Comparison of ENCODE assay signal across 8 cellular contexts in the genomic region with DNA sequence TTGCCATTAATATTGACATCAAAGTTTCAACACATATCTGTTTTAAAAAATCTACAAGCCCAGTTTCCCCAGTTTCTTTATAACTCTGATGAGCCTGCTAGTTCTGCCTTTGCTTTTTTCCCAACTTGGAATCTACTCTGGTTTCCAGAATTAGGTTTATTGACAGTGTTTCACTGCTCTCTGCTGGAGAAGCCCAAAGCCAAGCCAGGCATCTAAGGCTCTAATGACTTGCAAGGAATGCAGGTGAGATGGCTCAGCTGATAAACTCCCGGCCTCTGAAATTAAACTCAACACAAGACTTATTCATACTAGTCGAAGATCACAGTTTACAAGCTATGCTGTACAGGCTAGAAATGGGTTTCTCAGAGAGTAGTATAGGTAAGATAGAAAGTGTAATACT. TPM values are rescaled to one million over a fixed set of nuclear protein-coding genes. Genes with fewer than 3 reads are reported as not detected.
A peak's percentile ranks its signal among the peaks of the same experiment; 100 is the strongest.
DNase-seq lines count a peak whose midpoint lies in the region; ATAC-seq and TF ChIP-seq lines count a peak whose summit lies in the region.
"Had no signal": no experiment of that assay in that cellular context is flagged by ENCODE, and none has a peak within 500 bp of the region (broad histone marks: within the 10 kb centered on the region; RNA-seq: fewer than 3 reads in every experiment).

No MANE protein-coding gene starts in this region.

- no peak overlapping the region for H3K27ac Mint-ChIP-seq in stimulated activated naive B cell treated with anti-CD40 and anti-IgM and Interleukin-4, amounts not matched to agents 10 μg/mL and 1 μg/mL and 100 μg/mL, for 72 hours

- H3K9me3 Mint-ChIP-seq in stimulated activated naive B cell treated with anti-CD40 and anti-IgM and Interleukin-4, amounts not matched to agents 10 μg/mL and 1 μg/mL and 100 μg/mL, for 72 hours: no peaks in the 10 kb centered on the region

- no peak overlapping the region for H3K4me2 ChIP-seq in fibroblast of lung (ENCODE audit: extremely low read depth, insufficient read depth, low read length)

- H3K9ac ChIP-seq in fibroblast of lung (ENCODE audit: insufficient read depth, low read length): no peak overlapping the region

- H3K4me3 Mint-ChIP-seq in stimulated activated naive B cell treated with anti-CD40 and anti-IgM and Interleukin-4, amounts not matched to agents 10 μg/mL and 1 μg/mL and 100 μg/mL, for 72 hours: no peak overlapping the region

- peaks cover 59% of the 10 kb centered on the region for H3K79me2 ChIP-seq in fibroblast of lung (ENCODE audit: control insufficient read depth, insufficient read depth, low read length)

- no peaks in the 10 kb centered on the region for H3K27me3 ChIP-seq in RWPE2 (ENCODE audit: insufficient read depth, poor library complexity, severe bottlenecking)
- H3K27me3 ChIP-seq in fibroblast of lung (ENCODE audit: control insufficient read depth, insufficient read depth, low read length): no peaks in the 10 kb centered on the region

- H3K4me1 Mint-ChIP-seq in stimulated activated naive B cell treated with anti-CD40 and anti-IgM and Interleukin-4, amounts not matched to agents 10 μg/mL and 1 μg/mL and 100 μg/mL, for 72 hours: peaks cover 16 to 24% of the 10 kb centered on the region in 2 donors

- peaks cover 29 to 30% of the 10 kb centered on the region in 2 donors for H3K27me3 Mint-ChIP-seq in stimulated activated naive B cell treated with anti-CD40 and anti-IgM and Interleukin-4, amounts not matched to agents 10 μg/mL and 1 μg/mL and 100 μg/mL, for 72 hours

- peaks cover 76% of the 10 kb centered on the region for H3K4me1 ChIP-seq in RWPE2 (ENCODE audit: insufficient read depth, poor library complexity, severe bottlenecking)
- peaks cover 30% of the 10 kb centered on the region for H3K4me1 ChIP-seq in fibroblast of lung (ENCODE audit: control insufficient read depth, extremely low read depth, insufficient read depth, low read length)

- H2AFZ ChIP-seq in fibroblast of lung (ENCODE audit: low read length): no peak overlapping the region

- H3K4me3 ChIP-seq in RWPE2 (ENCODE audit: severe bottlenecking): no peak overlapping the region
- H3K4me3 ChIP-seq in fibroblast of lung (replicated peaks in 1 of 4; ENCODE audit: control extremely low read depth in 1 of 4, insufficient read depth in 1 of 4, low read depth in 3 of 4, low read length in 4 of 4): peak overlapping the region in 1 of 4 experiments; percentile 12

- peak; percentile 40 for TF ChIP-seq CTCF in RWPE2 (IDR thresholded peaks at IDR 0.05; ENCODE audit: poor library complexity, severe bottlenecking)
- peak; percentile 23 to 42 for TF ChIP-seq CTCF in fibroblast of lung (conservative IDR thresholded peaks at IDR 0.05 in 1 of 2, IDR thresholded peaks at IDR 0.05 in 1 of 2; ENCODE audit: low read depth in 1 of 2, low read length in 2 of 2)

- DNase-seq in G401 (ENCODE audit: low spot score): peak; percentile 45
- DNase-seq in RWPE2 (ENCODE audit: low spot score): no peak
- peak; percentile 42 to 49 for DNase-seq in fibroblast of lung (ENCODE audit: low read depth in 2 of 2)
- peak; percentile 58 for DNase-seq in renal cortical epithelial cell (ENCODE audit: low read depth)
- DNase-seq in stimulated activated naive B cell treated with anti-CD40 and anti-IgM and Interleukin-4, amounts not matched to agents 10 μg/mL and 1 μg/mL and 100 μg/mL, for 72 hours: no peak
- no peak for DNase-seq in H4 (ENCODE audit: low spot score)
- DNase-seq: activated CD4-positive, alpha-beta T cell treated with anti-CD3 and anti-CD28 coated beads, Interleukin-2, amount 50 U/mL, for 4 hours had no signal

- peaks cover 97% of the 10 kb centered on the region for H3K36me3 ChIP-seq in RWPE2 (ENCODE audit: low read depth)
- no peaks in the 10 kb centered on the region for H3K36me3 ChIP-seq in fibroblast of lung (ENCODE audit: control insufficient read depth, insufficient read depth, low read length)

- H3K27ac ChIP-seq in RWPE2 (ENCODE audit: poor library complexity, severe bottlenecking) (peak overlapping the region; percentile 48), fibroblast of lung (ENCODE audit: insufficient read depth, low read length) (no peak overlapping the region)

- in situ Hi-C loops in G401 (cut with HindIII; ENCODE audit: low sequenced_read_pairs): no loop called here

- H3K36me3 Mint-ChIP-seq in stimulated activated naive B cell treated with anti-CD40 and anti-IgM and Interleukin-4, amounts not matched to agents 10 μg/mL and 1 μg/mL and 100 μg/mL, for 72 hours: no peaks in the 10 kb centered on the region

- ATAC-seq in RWPE2 (ENCODE audit: low read depth): peak; percentile 43
- ATAC-seq in stimulated activated naive B cell treated with anti-CD40 and anti-IgM and Interleukin-4, amounts not matched to agents 10 μg/mL and 1 μg/mL and 100 μg/mL, for 72 hours (replicated peaks): no peak
- no peak for ATAC-seq in HG03342 (IDR thresholded peaks at IDR 0.05; ENCODE audit: unreplicated experiment)

- no peaks in the 10 kb centered on the region for H4K20me1 ChIP-seq in fibroblast of lung (ENCODE audit: control insufficient read depth, extremely low read depth, insufficient read depth, low read length)

- no peaks in the 10 kb centered on the region for H3K9me3 ChIP-seq in RWPE2 (ENCODE audit: severe bottlenecking)
- no peaks in the 10 kb centered on the region for H3K9me3 ChIP-seq in fibroblast of lung (ENCODE audit: control insufficient read depth, insufficient read depth, low read depth, low read length)

RNA-seq across cellular contexts. Expression of a gene that starts 54.3 kb away (rescaled TPM):
- 185 and 254 TPM in 2 replicates for total RNA-seq in G401 (2014; rRNA removed; shearing (Covaris generic))
- 4.4 and 7.3 TPM in 2 replicates for total RNA-seq in fibroblast of lung
- polyA plus RNA-seq in fibroblast of lung: 8.2 and 15.9 TPM in 2 replicates
- polyA plus RNA-seq in fibroblast of lung (2012): 7.0 and 15.7 TPM in 2 replicates
- polyA minus RNA-seq in fibroblast of lung (ENCODE audit: low replicate concordance): 6.4 and 9.3 TPM in 2 replicates
- total RNA-seq in renal cortical epithelial cell: 18.3 and 32.1 TPM in 2 replicates
- 0.80 and 4.7 TPM in 2 replicates for total RNA-seq in H4 (2014; rRNA removed; shearing (Covaris generic))

Comparison
In these comparisons a context has a peak if more than half of its experiments do, and no peak if none do; other contexts are left out.
1. DNase-seq: peak in G401 (single experiment), fibroblast of lung (2 of 2) and renal cortical epithelial cell (single experiment); none in RWPE2 (single experiment), stimulated activated naive B cell treated with anti-CD40 and anti-IgM and Interleukin-4, amounts not matched to agents 10 μg/mL and 1 μg/mL and 100 μg/mL, for 72 hours (single experiment) and H4 (single experiment).